In the genomic region with DNA sequence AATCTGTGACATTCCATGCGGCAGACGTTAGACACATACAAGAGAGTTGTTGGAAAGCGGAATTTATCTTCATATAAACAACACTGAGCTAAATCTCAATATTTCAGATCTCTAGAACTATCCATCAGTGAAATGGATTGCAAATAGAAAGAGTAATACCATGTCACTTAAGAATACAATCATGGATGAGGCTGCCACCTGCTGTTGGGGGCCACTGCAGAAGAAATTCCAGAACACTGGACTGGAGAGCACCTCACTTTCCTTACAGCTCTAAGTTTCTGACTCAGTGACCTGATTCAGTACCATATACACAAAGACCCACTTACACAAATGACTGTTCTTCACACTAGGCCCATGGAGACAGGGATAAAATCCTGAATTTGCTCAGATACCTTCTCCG, we compare ENCODE assay signal across 8 cellular contexts.
DNase-seq lines count a peak whose midpoint lies in the region; FAIRE-seq and TF ChIP-seq lines count a peak whose summit lies in the region.
"Not testable (repeated sequence)": the region's sequence is repeated elsewhere in the genome, so short reads cannot be mapped to it uniquely, and the experiment has no call there.

No MANE protein-coding gene starts in this region.

- H3K27ac Mint-ChIP-seq in HFFc6, progenitor cell of endocrine pancreas: not testable (repeated sequence)

- not testable (repeated sequence) for DNase-seq in AG09319 (ENCODE audit: extremely low read depth, low read depth); fibroblast of mammary gland (ENCODE audit: low read depth); progenitor cell of endocrine pancreas (ENCODE audit: low spot score, unreplicated experiment)
- DNase-seq in HFFc6 (peak; percentile 31), WERI-Rb-1 (peak; percentile 18), adrenal gland (peak; percentile 19 to 70 (median 32)), kidney (peak; percentile 45), transverse colon (peak; percentile 24)

- FAIRE-seq in kidney (lab: Jason Lieb, UNC) = not testable (repeated sequence)

- H3K4me1 Mint-ChIP-seq in HFFc6 (ENCODE audit: low read depth); progenitor cell of endocrine pancreas (ENCODE audit: low read depth): not testable (repeated sequence)

- H3K36me3 Mint-ChIP-seq in HFFc6 (ENCODE audit: low read depth); progenitor cell of endocrine pancreas (ENCODE audit: insufficient read depth): not testable (repeated sequence)

- not testable (repeated sequence) for H3K27me3 Mint-ChIP-seq in HFFc6 (ENCODE audit: insufficient read depth); progenitor cell of endocrine pancreas

- not testable (repeated sequence) for H3K4me1 ChIP-seq in adrenal gland (replicated peaks in 1 of 2); kidney (ENCODE audit: control insufficient read depth in 1 of 2, insufficient read depth in 1 of 2, low read depth in 1 of 2, low read length in 2 of 2); transverse colon

- in situ Hi-C loops in transverse colon (cut with MboI; ENCODE audit: low pct_ligation_motif_present in 1 of 4, low pct_unique_long_range_greater_than_20kb in 1 of 4, low sequenced_read_pairs in 3 of 4) = not testable (repeated sequence)

- not testable (repeated sequence) for H3K27ac ChIP-seq in WERI-Rb-1; adrenal gland; kidney (ENCODE audit: low read depth in 2 of 2, low read length in 2 of 2); transverse colon

- TF ChIP-seq CTCF in AG09319 (IDR thresholded peaks at IDR 0.05; ENCODE audit: low read depth, low read length) (peak; percentile 7), HFFc6 (IDR thresholded peaks at IDR 0.05) (peak; percentile 35; the same call in 1 of the 2 replicates), adrenal gland (IDR thresholded peaks at IDR 0.05) (peak in 3 of 6 experiments; percentile 15 to 17 (median 15)), fibroblast of mammary gland (conservative IDR thresholded peaks at IDR 0.05; ENCODE audit: control insufficient read depth, insufficient read depth, low read depth, low read length) (peak; percentile 11), kidney (IDR thresholded peaks at IDR 0.05; ENCODE audit: borderline replicate concordance, extremely low read depth, insufficient read depth) (peak; percentile 27), progenitor cell of endocrine pancreas (IDR thresholded peaks at IDR 0.05; ENCODE audit: unreplicated experiment) (peak; percentile 33), transverse colon (IDR thresholded peaks at IDR 0.05) (peak in 1 of 5 experiments; percentile 5)
- TF ChIP-seq CTCF in WERI-Rb-1 (IDR thresholded peaks at IDR 0.05; ENCODE audit: low read depth, low read length) = not testable (repeated sequence)

- not testable (repeated sequence) for H3K9me3 ChIP-seq in WERI-Rb-1 (ENCODE audit: severe bottlenecking); adrenal gland (replicated peaks in 1 of 3); kidney (ENCODE audit: control insufficient read depth in 1 of 2, low read length in 2 of 2); transverse colon

- intact Hi-C loops in adrenal gland (cut with DNase I); kidney (cut with DNase I); transverse colon (cut with DNase I; ENCODE audit: low total_unique reads): not testable (repeated sequence)

- H3K27me3 ChIP-seq in WERI-Rb-1 (ENCODE audit: insufficient read depth, low read depth, severe bottlenecking); adrenal gland; transverse colon: not testable (repeated sequence)

- WGBS in adrenal gland, 4 donors = 79 to 87% (median 85%) methylated on average over 1 of the region's 4 CpGs
- 100% methylated on average over 1 of the region's 4 CpGs; no CpG with 5 or more reads in 1 of the 2 donors for WGBS in transverse colon (ENCODE audit: low coverage in 1 of 2), 2 donors

- H3K36me3 ChIP-seq in WERI-Rb-1; adrenal gland (replicated peaks in 1 of 2); kidney (ENCODE audit: control insufficient read depth in 1 of 2, insufficient read depth in 2 of 2, low read length in 2 of 2); transverse colon: not testable (repeated sequence)

- TF ChIP-seq EP300 in transverse colon (IDR thresholded peaks at IDR 0.05; ENCODE audit: low read depth) = not testable (repeated sequence)

- not testable (repeated sequence) for H3K9me3 Mint-ChIP-seq in HFFc6; progenitor cell of endocrine pancreas (ENCODE audit: low read depth)

- not testable (repeated sequence) for TF ChIP-seq POLR2A in adrenal gland (IDR thresholded peaks at IDR 0.05); transverse colon (IDR thresholded peaks at IDR 0.05)

- H3K4me3 Mint-ChIP-seq in HFFc6; progenitor cell of endocrine pancreas (ENCODE audit: low read depth): not testable (repeated sequence)

- not testable (repeated sequence) for H3K9ac ChIP-seq in kidney (ENCODE audit: low read length in 2 of 2)

- H3K4me3 ChIP-seq in WERI-Rb-1 (ENCODE audit: low read depth, low read length); adrenal gland; fibroblast of mammary gland (ENCODE audit: control insufficient read depth, low read depth, low read length); kidney (ENCODE audit: low read length in 2 of 2); transverse colon: not testable (repeated sequence)
